Comparison of ENCODE assay signal across 8 cellular contexts in the genomic region with DNA sequence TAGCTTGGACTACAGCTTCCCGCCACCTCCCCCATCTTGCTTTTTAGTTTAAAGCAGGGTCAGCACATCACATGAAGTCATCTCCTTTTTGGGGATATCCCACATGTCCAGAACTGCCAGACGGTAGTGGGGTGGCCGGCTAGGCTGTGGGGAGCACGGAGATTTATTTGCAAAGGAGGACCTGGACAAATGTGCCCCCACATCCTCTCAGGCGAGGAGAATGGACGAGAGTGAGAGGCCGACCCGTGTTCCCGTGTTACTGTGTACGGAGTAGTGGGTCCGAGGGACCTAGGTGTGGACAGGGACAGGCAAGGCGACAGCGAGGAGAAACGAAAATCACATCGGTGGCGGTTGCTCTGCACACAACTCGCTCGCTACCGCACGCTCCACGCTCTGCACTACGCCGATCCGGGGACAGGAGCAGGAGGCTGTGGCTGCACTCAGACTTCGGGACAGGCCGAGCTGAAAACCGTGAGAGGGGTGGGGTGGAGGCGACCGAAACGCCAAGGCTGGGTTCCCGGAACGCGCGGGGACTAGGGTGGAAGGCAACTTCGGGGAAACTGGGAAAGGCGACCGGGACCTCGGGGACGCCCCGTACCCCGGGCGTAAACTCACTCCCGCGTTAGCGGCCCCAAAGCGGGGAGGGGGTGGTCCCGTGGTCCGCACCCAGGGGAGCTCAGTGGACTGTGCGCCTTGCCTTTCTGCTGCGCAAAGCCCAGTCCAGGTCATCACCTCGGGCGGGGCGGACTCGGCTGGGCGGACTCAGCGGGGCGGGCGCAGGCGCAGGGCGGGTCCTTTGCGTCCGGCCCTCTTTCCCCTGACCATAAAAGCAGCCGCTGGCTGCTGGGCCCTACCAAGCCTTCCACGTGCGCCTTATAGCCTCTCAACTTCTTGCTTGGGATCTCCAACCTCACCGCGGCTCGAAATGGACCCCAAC. TPM values are rescaled to one million over a fixed set of nuclear protein-coding genes. Genes with fewer than 3 reads are reported as not detected.
DNase-seq lines count a peak whose midpoint lies in the region; ATAC-seq and TF ChIP-seq lines count a peak whose summit lies in the region.

A gene (plus strand): TSS at position 853 of the 937 bp plus-strand sequence. CDS start 73 bp downstream, at position 926.

- peaks cover 41% of the 10 kb centered on the region for H3K27me3 Mint-ChIP-seq in activated naive CD8-positive, alpha-beta T cell

- H2AFZ ChIP-seq in GM23248: peak within 1 kb of the TSS; percentile 97

- H3K9me3 Mint-ChIP-seq in activated naive CD8-positive, alpha-beta T cell (ENCODE audit: low read depth): no peaks in the 10 kb centered on the region

- H3K9me2 ChIP-seq in GM23248 (ENCODE audit: insufficient read depth): no peaks in the 10 kb centered on the region

- H3K4me3 Mint-ChIP-seq in activated naive CD8-positive, alpha-beta T cell: peak within 1 kb of the TSS; percentile 68

- no peaks in the 10 kb centered on the region for H3K79me2 ChIP-seq in GM23248 (ENCODE audit: insufficient read depth)

- 14 to 15% methylated on average over 57 to 63 of the region's 68 CpGs for WGBS in GM23248 (ENCODE audit: low coverage in 1 of 2, low lambda C conversion rate in 2 of 2, missing lambda C conversion rate in 2 of 2), 2 experiments
- 15% methylated on average over 68 of the region's 68 CpGs for WGBS in prostate gland

- DNase-seq in GM23248 (peak; percentile 74), left ventricle myocardium inferior (peak; percentile 83), prostate gland (ENCODE audit: low spot score) (peak; percentile 30), germinal center (ENCODE audit: low spot score) (no peak), superior temporal gyrus (ENCODE audit: extremely low spot score) (no peak), NCI-H2171 (lab: John Stamatoyannopoulos, UW) (no peak)

- H3K36me3 ChIP-seq in GM23248 (ENCODE audit: low read depth) (no peaks in the 10 kb centered on the region), left ventricle myocardium inferior (no peaks in the 10 kb centered on the region), prostate gland (no peaks in the 10 kb centered on the region)

- no peak for ATAC-seq in HG02852 (IDR thresholded peaks at IDR 0.05; ENCODE audit: unreplicated experiment)

- TF ChIP-seq CTCF in left ventricle myocardium inferior (IDR thresholded peaks at IDR 0.05; ENCODE audit: borderline replicate concordance): no peak
- no peak for TF ChIP-seq CTCF in prostate gland (IDR thresholded peaks at IDR 0.05)

- peak within 1 kb of the TSS; percentile 95 for H3K4me2 ChIP-seq in GM23248 (ENCODE audit: unreplicated experiment)

- H3K36me3 Mint-ChIP-seq in activated naive CD8-positive, alpha-beta T cell: no peaks in the 10 kb centered on the region

- H3K27ac Mint-ChIP-seq in activated naive CD8-positive, alpha-beta T cell: no peak within 1 kb of the TSS

- no peaks in the 10 kb centered on the region for H3F3A ChIP-seq in GM23248 (ENCODE audit: insufficient read depth)

- H4K20me1 ChIP-seq in GM23248 (ENCODE audit: insufficient read depth): no peaks in the 10 kb centered on the region

- intact Hi-C loops in left ventricle myocardium inferior (cut with micrococcal nuclease) (no loop called here), prostate gland (cut with DNase I) (no loop called here)

- in situ Hi-C loops in GM23248 (cut with MboI): no loop called here

- H3K9me3 ChIP-seq in GM23248 (ENCODE audit: low read depth) (no peaks in the 10 kb centered on the region), left ventricle myocardium inferior (replicated peaks) (no peaks in the 10 kb centered on the region), prostate gland (no peaks in the 10 kb centered on the region)

- H3K4me3 ChIP-seq in GM23248: peak within 1 kb of the TSS; percentile 83
- peak within 1 kb of the TSS; percentile 70 for H3K4me3 ChIP-seq in left ventricle myocardium inferior
- peak within 1 kb of the TSS; percentile 12 to 30 for H3K4me3 ChIP-seq in prostate gland

- H3K4me1 ChIP-seq in GM23248 (ENCODE audit: insufficient read depth) (no peaks in the 10 kb centered on the region), left ventricle myocardium inferior (peaks cover 28% of the 10 kb centered on the region), prostate gland (replicated peaks) (no peaks in the 10 kb centered on the region)

- TF ChIP-seq POLR2A in prostate gland (IDR thresholded peaks at IDR 0.05): peak; percentile 28

- no peaks in the 10 kb centered on the region for H3K27me3 ChIP-seq in GM23248 (replicated peaks; ENCODE audit: insufficient read depth)
- peaks cover 80% of the 10 kb centered on the region for H3K27me3 ChIP-seq in left ventricle myocardium inferior (ENCODE audit: low read depth)
- peaks cover 4% of the 10 kb centered on the region for H3K27me3 ChIP-seq in prostate gland (replicated peaks; ENCODE audit: insufficient read depth)

- peak within 1 kb of the TSS; percentile 63 for H3K9ac ChIP-seq in GM23248

- H3K27ac ChIP-seq in GM23248 (no peak within 1 kb of the TSS), left ventricle myocardium inferior (replicated peaks) (peak within 1 kb of the TSS; percentile 81), prostate gland (no peak within 1 kb of the TSS)

- peaks cover 34% of the 10 kb centered on the region for H3K4me1 Mint-ChIP-seq in activated naive CD8-positive, alpha-beta T cell (ENCODE audit: low read depth)

RNA-seq across cellular contexts. Expression of the gene that starts here (rescaled TPM):
- total RNA-seq in GM23248 (2014; rRNA removed; shearing (Covaris generic)): not detected in 2 replicates
- 2.3 and 3.3 TPM in 2 replicates for polyA plus RNA-seq in GM23248 (2016; fragmentation: Nextera tagmentation; extraction: Ambion mirVana)
- total RNA-seq in left ventricle myocardium inferior (1.2 TPM), prostate gland (1 to 10 TPM in 1 of 2 donors, not detected in 1; 6.9 TPM)

Comparison
In these comparisons a context has a peak if more than half of its experiments do, and no peak if none do; other contexts are left out.
1. DNase-seq: peak in GM23248 (single experiment), left ventricle myocardium inferior (single experiment) and prostate gland (single experiment); none in germinal center (single experiment), superior temporal gyrus (single experiment) and NCI-H2171 (single experiment).
2. H3K4me3 ChIP-seq: peak in every context shown above with its lines; median percentile 83 in GM23248; 70 in left ventricle myocardium inferior; 21 in prostate gland.